31 cellular contexts compared by ENCODE assay signal in genomic region chr11:107924306-107924705, GRCh38. TPM values are rescaled to one million over a fixed set of nuclear protein-coding genes. Genes with fewer than 3 reads are reported as not detected.
A peak's percentile ranks its signal among the peaks of the same experiment; 100 is the strongest.
DNase-seq lines count a peak whose midpoint lies in the region; ATAC-seq and TF ChIP-seq lines count a peak whose summit lies in the region.
"Had no signal": no experiment of that assay in that cellular context is flagged by ENCODE, and none has a peak within 500 bp of the region (broad histone marks: within the 10 kb centered on the region; RNA-seq: fewer than 3 reads in every experiment).

No MANE protein-coding gene starts in this region.

- no peaks in the 10 kb centered on the region for H3K9me3 Mint-ChIP-seq in activated CD4-positive, alpha-beta T cell treated with anti-CD3 and anti-CD28 coated beads, Interleukin-2, amount 10 ng/mL, durations not matched to agents 24 days and 14 days
- H3K9me3 Mint-ChIP-seq in activated CD8-positive, alpha-beta T cell treated with anti-CD3 and anti-CD28 coated beads, Interleukin-2, amount 10 ng/mL, durations not matched to agents 7 days and 5 days (ENCODE audit: insufficient read depth) = no peaks in the 10 kb centered on the region

- ATAC-seq in GM21515 (IDR thresholded peaks at IDR 0.05; ENCODE audit: unreplicated experiment) = peak; percentile 25
- no peak for ATAC-seq in activated CD8-positive, alpha-beta T cell treated with anti-CD3 and anti-CD28 coated beads, Interleukin-2, amount 10 ng/mL, durations not matched to agents 7 days and 5 days
- ATAC-seq: PC-3, Right ventricle myocardium inferior, SK-N-SH treated with all-trans-retinoic acid at 6 μM for 48 hours had no signal

- no peaks in the 10 kb centered on the region for H3K9me3 ChIP-seq in sigmoid colon
- H3K9me3 ChIP-seq: BE2C, SJCRH30 had no signal

- TF ChIP-seq EP300 in sigmoid colon (IDR thresholded peaks at IDR 0.05) = no peak

- H3K36me3 ChIP-seq in sigmoid colon = no peaks in the 10 kb centered on the region
- H3K36me3 ChIP-seq: BE2C, SJCRH30 had no signal

- H3K27me3 Mint-ChIP-seq in activated CD4-positive, alpha-beta T cell treated with anti-CD3 and anti-CD28 coated beads, Interleukin-2, amount 10 ng/mL, durations not matched to agents 24 days and 14 days = peaks cover 23% of the 10 kb centered on the region
- H3K27me3 Mint-ChIP-seq in activated CD8-positive, alpha-beta T cell treated with anti-CD3 and anti-CD28 coated beads, Interleukin-2, amount 10 ng/mL, durations not matched to agents 7 days and 5 days (ENCODE audit: low read depth) = peaks cover 15% of the 10 kb centered on the region

- intact Hi-C loops in activated CD4-positive, alpha-beta T cell treated with anti-CD3 and anti-CD28 coated beads, Interleukin-2, amount 10 ng/mL, durations not matched to agents 24 days and 14 days (cut with micrococcal nuclease) = no loop called here
- intact Hi-C loops in sigmoid colon (cut with DNase I) = no loop called here

- CTCF ChIA-PET in activated CD8-positive, alpha-beta T cell treated with anti-CD3 and anti-CD28 coated beads, Interleukin-2, amount 10 ng/mL, durations not matched to agents 7 days and 5 days (lab: Charles Lee) = no interaction called here

- 88 to 92% methylated on average over 2 of the region's 2 CpGs for WGBS in sigmoid colon, 2 donors

- H3K4me1 Mint-ChIP-seq in activated CD4-positive, alpha-beta T cell treated with anti-CD3 and anti-CD28 coated beads, Interleukin-2, amount 10 ng/mL, durations not matched to agents 24 days and 14 days = peaks cover 6% of the 10 kb centered on the region
- H3K4me1 Mint-ChIP-seq in activated CD8-positive, alpha-beta T cell treated with anti-CD3 and anti-CD28 coated beads, Interleukin-2, amount 10 ng/mL, durations not matched to agents 7 days and 5 days (ENCODE audit: low read depth) = peaks cover 10% of the 10 kb centered on the region

- DNase-seq in activated CD4-positive, alpha-beta T cell treated with anti-CD3 and anti-CD28 coated beads, Interleukin-2, amount 10 ng/mL, durations not matched to agents 24 days and 14 days = peak; percentile 15
- no peak for DNase-seq in activated CD4-positive, alpha-beta T cell treated with anti-CD3 and anti-CD28 coated beads, Interleukin-2, amount 50 U/mL, for 48 hours
- DNase-seq in NAMALWA (ENCODE audit: low spot score) (peak; percentile 13), sigmoid colon (no peak), SKM-1 (lab: John Stamatoyannopoulos, UW; ENCODE audit: unreplicated experiment) (no peak), activated T-cell treated with anti-CD3 and anti-CD28 coated beads for 4 hours (no peak)
- no peak for DNase-seq in activated CD8-positive, alpha-beta T cell treated with anti-CD3 and anti-CD28 coated beads, Interleukin-2, amount 10 ng/mL, durations not matched to agents 7 days and 5 days
- DNase-seq: 8988T; ACHN; BE2C; CD8-positive, alpha-beta memory T cell; DMS 273 treated with DMSO at 0.1 percent for 48 hours; DMS79; GF-D8; H7; IMR-90; NCI-H1092; NCI-H1436; NCI-H187 treated with DMSO at 0.1 percent for 48 hours; NCI-H446; NCI-H524 treated with DMSO at 0.1 percent for 48 hours; NCI-H774; NK-92 treated with Interleukin-12 subunit alpha and Interleukin-12 subunit beta, amount 100 ng/mL, for 24 hours; PC-3; SJCRH30; T-helper 2 cell had no signal

- TF ChIP-seq CTCF in sigmoid colon (IDR thresholded peaks at IDR 0.05) = no peak

- H3K27me3 ChIP-seq in sigmoid colon = peaks cover 7 to 25% (median 8%) of the 10 kb centered on the region in 3 donors
- H3K27me3 ChIP-seq: BE2C, SJCRH30 had no signal

- H3K4me1 ChIP-seq in sigmoid colon = peaks cover 0 to 15% (median 12%) of the 10 kb centered on the region in 4 donors
- H3K4me1 ChIP-seq: BE2C, SJCRH30 had no signal

- no peak overlapping the region for H3K27ac ChIP-seq in sigmoid colon
- H3K27ac ChIP-seq: KMS-11, SJCRH30 had no signal

- no peaks in the 10 kb centered on the region for H3K36me3 Mint-ChIP-seq in activated CD4-positive, alpha-beta T cell treated with anti-CD3 and anti-CD28 coated beads, Interleukin-2, amount 10 ng/mL, durations not matched to agents 24 days and 14 days (ENCODE audit: low read depth)
- no peaks in the 10 kb centered on the region for H3K36me3 Mint-ChIP-seq in activated CD8-positive, alpha-beta T cell treated with anti-CD3 and anti-CD28 coated beads, Interleukin-2, amount 10 ng/mL, durations not matched to agents 7 days and 5 days (ENCODE audit: low read depth)
- H3K36me3 Mint-ChIP-seq: CD14-positive monocyte had no signal

- POLR2A ChIA-PET in activated CD8-positive, alpha-beta T cell treated with anti-CD3 and anti-CD28 coated beads, Interleukin-2, amount 10 ng/mL, durations not matched to agents 7 days and 5 days (lab: Charles Lee) = no interaction called here

- no peak overlapping the region for H3K4me3 Mint-ChIP-seq in activated CD4-positive, alpha-beta T cell treated with anti-CD3 and anti-CD28 coated beads, Interleukin-2, amount 10 ng/mL, durations not matched to agents 24 days and 14 days
- no peak overlapping the region for H3K4me3 Mint-ChIP-seq in activated CD8-positive, alpha-beta T cell treated with anti-CD3 and anti-CD28 coated beads, Interleukin-2, amount 10 ng/mL, durations not matched to agents 7 days and 5 days
- H3K4me3 Mint-ChIP-seq: CD8-positive, alpha-beta memory T cell had no signal

- H3K27ac Mint-ChIP-seq in activated CD4-positive, alpha-beta T cell treated with anti-CD3 and anti-CD28 coated beads, Interleukin-2, amount 10 ng/mL, durations not matched to agents 24 days and 14 days = no peak overlapping the region
- no peak overlapping the region for H3K27ac Mint-ChIP-seq in activated CD8-positive, alpha-beta T cell treated with anti-CD3 and anti-CD28 coated beads, Interleukin-2, amount 10 ng/mL, durations not matched to agents 7 days and 5 days
- H3K27ac Mint-ChIP-seq: CD8-positive, alpha-beta memory T cell had no signal

- TF ChIP-seq POLR2A in sigmoid colon (IDR thresholded peaks at IDR 0.05) = no peak

- H3K4me3 ChIP-seq in sigmoid colon = no peak overlapping the region
- H3K4me3 ChIP-seq: SJCRH30 had no signal

RNA-seq across cellular contexts. Expression of gene RAB39A, which starts 3.9 kb away (rescaled TPM):
- not detected in 2 replicates for total RNA-seq in activated CD4-positive, alpha-beta T cell treated with anti-CD3 and anti-CD28 coated beads, Interleukin-2, amount 10 ng/mL, durations not matched to agents 24 days and 14 days
- total RNA-seq in sigmoid colon = 1 to 10 TPM in 2 of 4 donors, under 1 TPM in 2; 0.55 to 1.8 (median 0.86) TPM
- polyA plus RNA-seq in sigmoid colon = under 1 TPM in 2 of 3 donors, not detected in 1; 0.92 to 0.99 TPM
- under 1 TPM in 1 of 2 experiments, not detected in 1; 0.18 TPM for total RNA-seq in activated CD8-positive, alpha-beta T cell treated with anti-CD3 and anti-CD28 coated beads, Interleukin-2, amount 10 ng/mL, durations not matched to agents 7 days and 5 days
- total RNA-seq: IMR-90, PC-3 had no signal
- polyA plus RNA-seq: CD8-positive, alpha-beta memory T cell; IMR-90 had no signal

Comparison
In these comparisons a context has a peak if more than half of its experiments do, and no peak if none do; other contexts are left out.
1. DNase-seq: peak in activated CD4-positive, alpha-beta T cell treated with anti-CD3 and anti-CD28 coated beads, Interleukin-2, amount 10 ng/mL, durations not matched to agents 24 days and 14 days (single experiment) and NAMALWA (single experiment); none in activated CD4-positive, alpha-beta T cell treated with anti-CD3 and anti-CD28 coated beads, Interleukin-2, amount 50 U/mL, for 48 hours (0 of 2), sigmoid colon (single experiment), SKM-1 (single experiment), activated CD8-positive, alpha-beta T cell treated with anti-CD3 and anti-CD28 coated beads, Interleukin-2, amount 10 ng/mL, durations not matched to agents 7 days and 5 days (single experiment) and activated T-cell treated with anti-CD3 and anti-CD28 coated beads for 4 hours (single experiment).